In genomic region chr1:172024944-172025738, GRCh38 we compare ENCODE assay signal across 8 cellular contexts.
DNase-seq lines count a peak whose midpoint lies in the region; ATAC-seq, FAIRE-seq and TF ChIP-seq lines count a peak whose summit lies in the region.
"Not testable (repeated sequence)": the region's sequence is repeated elsewhere in the genome, so short reads cannot be mapped to it uniquely, and the experiment has no call there.

No MANE protein-coding gene starts in this region.

- TF ChIP-seq CTCF in GM12865 (IDR thresholded peaks at IDR 0.05; ENCODE audit: insufficient read depth, low read depth, low read length, missing control alignments); OCI-LY3 (IDR thresholded peaks at IDR 0.05; ENCODE audit: low read depth, low read length); mammary epithelial cell (conservative IDR thresholded peaks at IDR 0.05 in 1 of 2, IDR thresholded peaks at IDR 0.05 in 1 of 2; ENCODE audit: extremely low read depth in 1 of 2, insufficient read depth in 1 of 2, low read depth in 1 of 2, low read length in 2 of 2); keratinocyte (optimal IDR thresholded peaks at IDR 0.05 in 1 of 3, IDR thresholded peaks at IDR 0.05 in 1 of 3, conservative IDR thresholded peaks at IDR 0.05 in 1 of 3; ENCODE audit: extremely low read depth in 1 of 3, insufficient read depth in 2 of 3, low read length in 3 of 3); lung (IDR thresholded peaks at IDR 0.05; ENCODE audit: control extremely low read depth, extremely low read depth); smooth muscle cell (IDR thresholded peaks at IDR 0.05; ENCODE audit: borderline replicate concordance, insufficient read depth, poor library complexity, severe bottlenecking): not testable (repeated sequence)

- in situ Hi-C loops in mammary epithelial cell (cut with MboI; ENCODE audit: low sequenced_read_pairs in 2 of 2): loop anchor here in 1 of 2 donors (25.0 kb wide), 1 partner anchor 687 kb away; no protein-coding TSS in a partner anchor

- TF ChIP-seq POLR2A in erythroblast (IDR thresholded peaks at IDR 0.05; ENCODE audit: low read length): not testable (repeated sequence)

- DNase-seq in CMK (ENCODE audit: low read depth) (peak; percentile 59), GM12865 (ENCODE audit: low read depth) (peak; percentile 42), erythroblast (lab: John Stamatoyannopoulos, UW) (peak; percentile 8 to 73), lung (ENCODE audit: low spot score) (peak; percentile 33)
- DNase-seq in mammary epithelial cell; keratinocyte (ENCODE audit: low read depth, low spot score); smooth muscle cell (lab: John Stamatoyannopoulos, UW; ENCODE audit: unreplicated experiment): not testable (repeated sequence)

- dilution Hi-C loops in mammary epithelial cell (cut with HindIII; ENCODE audit: low sequenced_read_pairs); keratinocyte (cut with MboI; ENCODE audit: extremely low pct_ligation_motif_present, low sequenced_read_pairs): not testable (repeated sequence)

- not testable (repeated sequence) for H4K20me1 ChIP-seq in OCI-LY3 (ENCODE audit: insufficient read depth, low read length); mammary epithelial cell (ENCODE audit: insufficient read depth, low read length); keratinocyte (ENCODE audit: control insufficient read depth, extremely low read depth, insufficient read depth, low read length); smooth muscle cell (ENCODE audit: low read depth)

- H3K4me3 ChIP-seq in GM12865 (ENCODE audit: low read depth, low read length); OCI-LY3 (ENCODE audit: low read length); mammary epithelial cell (replicated peaks in 1 of 3; ENCODE audit: insufficient read depth in 1 of 3, low read depth in 2 of 3, low read length in 3 of 3); keratinocyte (ENCODE audit: control insufficient read depth in 2 of 3, extremely low read depth in 1 of 3, insufficient read depth in 2 of 3, low read depth in 1 of 3, low read length in 3 of 3); lung; smooth muscle cell: not testable (repeated sequence)

- FAIRE-seq in keratinocyte (lab: Jason Lieb, UNC): not testable (repeated sequence)

- H3K9me3 ChIP-seq in OCI-LY3 (ENCODE audit: insufficient read depth, low read length); mammary epithelial cell (replicated peaks; ENCODE audit: insufficient read depth, low read length); keratinocyte (ENCODE audit: control insufficient read depth, low read depth, low read length); lung (ENCODE audit: control insufficient read depth in 2 of 2, insufficient read depth in 1 of 2, low read length in 1 of 2); smooth muscle cell (replicated peaks; ENCODE audit: low read depth): not testable (repeated sequence)

- CTCF ChIA-PET in mammary epithelial cell (lab: Charles Lee; ENCODE audit: low non-redundant PET): not testable (repeated sequence)

- not testable (repeated sequence) for H3K27ac ChIP-seq in OCI-LY3 (ENCODE audit: low read length); mammary epithelial cell (ENCODE audit: insufficient read depth, low read depth, low read length); lung (ENCODE audit: low read depth in 1 of 2, low read length in 1 of 2); smooth muscle cell (ENCODE audit: low read depth)
- H3K27ac ChIP-seq in keratinocyte (ENCODE audit: control insufficient read depth, insufficient read depth, low read length): peak overlapping the region; percentile 54

- peak overlapping the region; percentile 29; the same call in 1 of the 2 replicates for H3K4me2 ChIP-seq in OCI-LY3 (ENCODE audit: low read length)
- H3K4me2 ChIP-seq in mammary epithelial cell (ENCODE audit: insufficient read depth, low read depth, low read length): not testable (repeated sequence)
- H3K4me2 ChIP-seq in keratinocyte (ENCODE audit: control insufficient read depth, extremely low read depth, insufficient read depth, low read depth, low read length): peak overlapping the region; percentile 48
- peak overlapping the region; percentile 12 for H3K4me2 ChIP-seq in smooth muscle cell

- H3K9ac ChIP-seq in OCI-LY3 (ENCODE audit: low read length); mammary epithelial cell (ENCODE audit: insufficient read depth, low read length); smooth muscle cell (ENCODE audit: low read depth): not testable (repeated sequence)
- peak overlapping the region; percentile 56 for H3K9ac ChIP-seq in keratinocyte (ENCODE audit: control insufficient read depth, extremely low read depth, insufficient read depth, low read length)

- H3K79me2 ChIP-seq in OCI-LY3 (ENCODE audit: low read length); mammary epithelial cell (ENCODE audit: insufficient read depth, low read length); keratinocyte (ENCODE audit: control insufficient read depth, insufficient read depth, low read length); smooth muscle cell (ENCODE audit: low read depth): not testable (repeated sequence)

- not testable (repeated sequence) for ATAC-seq in lung (ENCODE audit: insufficient read depth, low FRiP score)

- not testable (repeated sequence) for BruUV-seq in mammary epithelial cell (replicated peaks; lab: Mats Ljungman, UMichigan)

- 92% methylated on average over 7 of the region's 13 CpGs for WGBS in mammary epithelial cell (ENCODE audit: low coverage, missing lambda C conversion rate)
- 65 to 81% methylated on average over 13 of the region's 13 CpGs for WGBS in lung, 2 donors
- 84% methylated on average over 13 of the region's 13 CpGs for WGBS in smooth muscle cell (ENCODE audit: low lambda C conversion rate)

- not testable (repeated sequence) for H3K4me1 ChIP-seq in OCI-LY3 (ENCODE audit: low read length); mammary epithelial cell (ENCODE audit: insufficient read depth, low read length); keratinocyte (ENCODE audit: control insufficient read depth, extremely low read depth, insufficient read depth, low read length); lung (ENCODE audit: control insufficient read depth in 2 of 2, insufficient read depth in 2 of 2, low read length in 2 of 2); smooth muscle cell (ENCODE audit: low read depth)

- intact Hi-C loops in mammary epithelial cell (cut with micrococcal nuclease): not testable (repeated sequence)

- H3F3A ChIP-seq in smooth muscle cell (ENCODE audit: low read depth): not testable (repeated sequence)

- H2AFZ ChIP-seq in OCI-LY3 (ENCODE audit: low read depth, low read length) (peak overlapping the region; percentile 61; the same call in 1 of the 2 replicates), mammary epithelial cell (ENCODE audit: low read depth, low read length) (peak overlapping the region; percentile 44), keratinocyte (ENCODE audit: control insufficient read depth, low read length) (peak overlapping the region; percentile 66), smooth muscle cell (ENCODE audit: low read depth) (peak overlapping the region; percentile 49)

- not testable (repeated sequence) for H3K27me3 ChIP-seq in OCI-LY3 (ENCODE audit: low read depth, low read length); mammary epithelial cell (ENCODE audit: insufficient read depth, low read length); keratinocyte (ENCODE audit: control insufficient read depth, extremely low read depth, insufficient read depth, low read length); lung (ENCODE audit: control insufficient read depth, insufficient read depth); smooth muscle cell (ENCODE audit: low read depth)

- H3K36me3 ChIP-seq in OCI-LY3 (replicated peaks; ENCODE audit: low read depth, low read length); mammary epithelial cell (ENCODE audit: insufficient read depth, low read length); keratinocyte (ENCODE audit: control insufficient read depth in 2 of 2, extremely low read depth in 1 of 2, insufficient read depth in 2 of 2, low read length in 2 of 2); lung (ENCODE audit: control insufficient read depth in 2 of 2, insufficient read depth in 2 of 2, low read length in 2 of 2); smooth muscle cell (ENCODE audit: low read depth): not testable (repeated sequence)

- H3K9me1 ChIP-seq in keratinocyte (ENCODE audit: control insufficient read depth, extremely low read depth, insufficient read depth, low read length): not testable (repeated sequence)
